ENCODE assay signal across 12 cellular contexts in the genomic region with DNA sequence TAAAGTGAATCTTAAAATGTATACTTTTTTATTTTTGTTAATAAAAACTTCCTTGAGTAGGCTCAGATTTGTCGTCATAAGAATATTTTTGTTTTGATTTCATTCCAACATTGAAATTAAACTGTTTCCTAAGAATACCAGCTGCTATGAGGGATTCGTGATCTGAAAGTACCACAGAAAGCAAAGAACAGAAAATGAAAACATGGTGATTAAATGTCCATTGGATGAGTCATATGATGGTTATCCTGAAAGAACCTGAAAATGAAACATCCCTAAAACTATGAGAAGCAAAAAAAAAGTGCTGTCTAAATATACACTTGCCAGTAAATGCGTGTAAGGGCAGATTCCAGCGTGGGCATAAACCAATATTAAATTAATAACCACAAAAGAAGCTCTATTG.
DNase-seq lines count a peak whose midpoint lies in the region; ATAC-seq and TF ChIP-seq lines count a peak whose summit lies in the region.
"Had no signal": no experiment of that assay in that cellular context is flagged by ENCODE, and none has a peak within 500 bp of the region (broad histone marks: within the 10 kb centered on the region; RNA-seq: fewer than 3 reads in every experiment).

No MANE protein-coding gene starts in this region.

- ATAC-seq in GM21515 (IDR thresholded peaks at IDR 0.05; ENCODE audit: unreplicated experiment) (no peak), HG03571 (IDR thresholded peaks at IDR 0.05; ENCODE audit: unreplicated experiment) (no peak), HG03342 (IDR thresholded peaks at IDR 0.05; ENCODE audit: unreplicated experiment) (no peak)
- ATAC-seq: naive thymus-derived CD8-positive, alpha-beta T cell had no signal

- H3K36me3 ChIP-seq in BJ (ENCODE audit: control insufficient read depth, insufficient read depth, low read length): no peaks in the 10 kb centered on the region

- DNase-seq in BJ (ENCODE audit: low read depth): peak; percentile 36
- DNase-seq in MV-4-11 (lab: John Stamatoyannopoulos, UW): peak; percentile 15
- DNase-seq in dedifferentiated amniotic fluid mesenchymal stem cell (ENCODE audit: extremely low spot score): peak; percentile 93
- peak; percentile 55 for DNase-seq in non-pigmented ciliary epithelial cell (ENCODE audit: low read depth)
- DNase-seq in GDM1 (lab: John Stamatoyannopoulos, UW): no peak
- DNase-seq: activated CD8-positive, alpha-beta memory T cell treated with anti-CD3 and anti-CD28 coated beads for 24 hours; naive thymus-derived CD8-positive, alpha-beta T cell; NCI-H1930 had no signal

- TF ChIP-seq CTCF in BJ (IDR thresholded peaks at IDR 0.05; ENCODE audit: insufficient read depth, low read depth, low read length): no peak

- H3K4me3 ChIP-seq in BJ (ENCODE audit: low read depth, low read length): no peak overlapping the region
- H3K4me3 ChIP-seq: GM23338 had no signal

- POLR2A ChIA-PET in BJ (lab: Charles Lee): no interaction called here

- CTCF ChIA-PET in BJ (lab: Yijun Ruan, JAX): no interaction called here

- H3K27me3 ChIP-seq in BJ (ENCODE audit: control insufficient read depth, insufficient read depth, low read length): no peaks in the 10 kb centered on the region
